ENCODE assay signal across 10 cellular contexts in the genomic region with DNA sequence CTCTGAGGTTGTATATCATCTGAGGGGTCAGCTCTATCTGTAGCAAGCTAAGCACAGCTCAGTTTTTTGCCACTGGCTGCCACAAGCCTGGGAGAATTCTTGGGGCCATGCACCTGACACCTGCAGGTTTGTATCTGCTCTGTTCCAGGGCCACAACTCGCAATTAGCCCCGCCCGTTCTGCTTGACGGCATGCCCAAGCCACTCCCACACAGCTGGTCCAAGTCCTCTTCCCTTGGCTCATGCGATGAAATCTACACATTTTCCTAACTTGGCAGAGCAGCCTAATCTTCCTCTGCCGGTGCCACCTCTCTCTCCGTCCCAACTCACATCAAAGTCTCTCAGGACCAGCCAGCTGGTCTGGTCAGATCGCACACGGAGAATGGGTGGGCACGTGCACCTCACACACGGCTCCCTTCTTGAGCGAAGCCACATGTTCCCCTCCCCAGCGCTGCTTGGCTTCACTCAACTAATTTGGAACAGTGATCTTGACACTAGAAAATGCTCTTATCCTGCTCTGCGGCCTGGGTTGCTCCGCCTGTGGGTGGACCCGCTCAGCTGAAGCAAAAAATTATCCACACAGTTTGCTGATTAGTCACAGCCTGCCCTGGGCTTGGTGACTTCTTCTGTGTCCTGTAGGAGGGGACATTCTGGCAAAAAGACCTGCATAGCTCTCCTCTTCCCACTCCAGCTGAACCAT.
DNase-seq lines count a peak whose midpoint lies in the region; ATAC-seq and TF ChIP-seq lines count a peak whose summit lies in the region.
"Had no signal": no experiment of that assay in that cellular context is flagged by ENCODE, and none has a peak within 500 bp of the region (broad histone marks: within the 10 kb centered on the region; RNA-seq: fewer than 3 reads in every experiment).

No MANE protein-coding gene starts in this region.

- TF ChIP-seq EP300 in gastroesophageal sphincter (IDR thresholded peaks at IDR 0.05): no peak

- H3K36me3 ChIP-seq in gastroesophageal sphincter (no peaks in the 10 kb centered on the region), stomach smooth muscle (ENCODE audit: control insufficient read depth in 2 of 2, insufficient read depth in 2 of 2, low read length in 2 of 2) (no peaks in the 10 kb centered on the region)

- 39 to 53% methylated on average over 5 to 12 of the region's 16 CpGs for WGBS in gastroesophageal sphincter (ENCODE audit: low coverage in 1 of 2), 2 donors

- peak; percentile 13 for DNase-seq in NCI-H146 (lab: John Stamatoyannopoulos, UW)
- DNase-seq in NCI-H146 treated with DMSO at 0.1 percent for 48 hours (lab: John Stamatoyannopoulos, UW; ENCODE audit: unreplicated experiment): no peak
- DNase-seq in NAMALWA (ENCODE audit: low spot score): peak; percentile 39
- DNase-seq in activated naive CD4-positive, alpha-beta T cell treated with anti-CD3 and anti-CD28 coated beads, Interleukin-2, amount 10 ng/mL, durations not matched to agents 7 days and 5 days: no peak
- no peak for DNase-seq in HUDEP-2 (lab: John Stamatoyannopoulos, UW; ENCODE audit: unreplicated experiment in 76 of 76)
- DNase-seq: cortex of kidney had no signal

- no peak for TF ChIP-seq POLR2A in gastroesophageal sphincter (IDR thresholded peaks at IDR 0.05)

- H3K9me3 Mint-ChIP-seq in activated naive CD4-positive, alpha-beta T cell treated with anti-CD3 and anti-CD28 coated beads, Interleukin-2, amount 10 ng/mL, durations not matched to agents 7 days and 5 days: no peaks in the 10 kb centered on the region

- CTCF ChIA-PET in activated naive CD4-positive, alpha-beta T cell treated with anti-CD3 and anti-CD28 coated beads, Interleukin-2, amount 10 ng/mL, durations not matched to agents 7 days and 5 days (lab: Charles Lee): no interaction called here

- TF ChIP-seq CTCF in gastroesophageal sphincter (IDR thresholded peaks at IDR 0.05): no peak

- no peak overlapping the region for H3K4me3 Mint-ChIP-seq in activated naive CD4-positive, alpha-beta T cell treated with anti-CD3 and anti-CD28 coated beads, Interleukin-2, amount 10 ng/mL, durations not matched to agents 7 days and 5 days

- peak overlapping the region in 1 of 2 donors; percentile 29 for H3K9ac ChIP-seq in stomach smooth muscle (ENCODE audit: low read length in 2 of 2)

- H3K27ac Mint-ChIP-seq in activated naive CD4-positive, alpha-beta T cell treated with anti-CD3 and anti-CD28 coated beads, Interleukin-2, amount 10 ng/mL, durations not matched to agents 7 days and 5 days: no peak overlapping the region

- H3K9me3 ChIP-seq in gastroesophageal sphincter (no peaks in the 10 kb centered on the region), stomach smooth muscle (ENCODE audit: control insufficient read depth in 2 of 2, low read length in 2 of 2) (no peaks in the 10 kb centered on the region)

- no peaks in the 10 kb centered on the region for H3K4me1 Mint-ChIP-seq in activated naive CD4-positive, alpha-beta T cell treated with anti-CD3 and anti-CD28 coated beads, Interleukin-2, amount 10 ng/mL, durations not matched to agents 7 days and 5 days

- ATAC-seq in gastroesophageal sphincter (peak; percentile 62), HG03342 (IDR thresholded peaks at IDR 0.05; ENCODE audit: unreplicated experiment) (no peak)

- H3K27ac ChIP-seq in gastroesophageal sphincter: peak overlapping the region in 1 of 4 donors; percentile 48
- peak overlapping the region; percentile 58 for H3K27ac ChIP-seq in stomach smooth muscle (ENCODE audit: low read length)
- H3K27ac ChIP-seq: 22Rv1 had no signal

- peaks cover 10% of the 10 kb centered on the region for H3K27me3 Mint-ChIP-seq in activated naive CD4-positive, alpha-beta T cell treated with anti-CD3 and anti-CD28 coated beads, Interleukin-2, amount 10 ng/mL, durations not matched to agents 7 days and 5 days

- H3K27me3 ChIP-seq in gastroesophageal sphincter: no peaks in the 10 kb centered on the region
- no peaks in the 10 kb centered on the region for H3K27me3 ChIP-seq in stomach smooth muscle (ENCODE audit: control insufficient read depth in 1 of 2, insufficient read depth in 2 of 2, low read length in 2 of 2)

- H3K36me3 Mint-ChIP-seq in activated naive CD4-positive, alpha-beta T cell treated with anti-CD3 and anti-CD28 coated beads, Interleukin-2, amount 10 ng/mL, durations not matched to agents 7 days and 5 days: no peaks in the 10 kb centered on the region

- H3K4me1 ChIP-seq in gastroesophageal sphincter: peaks cover 0 to 15% (median 0%) of the 10 kb centered on the region in 3 donors
- peaks cover 26% of the 10 kb centered on the region for H3K4me1 ChIP-seq in stomach smooth muscle (ENCODE audit: control insufficient read depth, insufficient read depth, low read length)

- H3K4me3 ChIP-seq in gastroesophageal sphincter: no peak overlapping the region
- H3K4me3 ChIP-seq in stomach smooth muscle (ENCODE audit: low read length in 2 of 2): peak overlapping the region in 1 of 2 donors; percentile 1

Comparison
In these comparisons a context has a peak if more than half of its experiments do, and no peak if none do; other contexts are left out.
1. DNase-seq: peak in NCI-H146 (single experiment) and NAMALWA (single experiment); none in NCI-H146 treated with DMSO at 0.1 percent for 48 hours (single experiment), activated naive CD4-positive, alpha-beta T cell treated with anti-CD3 and anti-CD28 coated beads, Interleukin-2, amount 10 ng/mL, durations not matched to agents 7 days and 5 days (single experiment) and HUDEP-2 (0 of 76).